In the genomic region with DNA sequence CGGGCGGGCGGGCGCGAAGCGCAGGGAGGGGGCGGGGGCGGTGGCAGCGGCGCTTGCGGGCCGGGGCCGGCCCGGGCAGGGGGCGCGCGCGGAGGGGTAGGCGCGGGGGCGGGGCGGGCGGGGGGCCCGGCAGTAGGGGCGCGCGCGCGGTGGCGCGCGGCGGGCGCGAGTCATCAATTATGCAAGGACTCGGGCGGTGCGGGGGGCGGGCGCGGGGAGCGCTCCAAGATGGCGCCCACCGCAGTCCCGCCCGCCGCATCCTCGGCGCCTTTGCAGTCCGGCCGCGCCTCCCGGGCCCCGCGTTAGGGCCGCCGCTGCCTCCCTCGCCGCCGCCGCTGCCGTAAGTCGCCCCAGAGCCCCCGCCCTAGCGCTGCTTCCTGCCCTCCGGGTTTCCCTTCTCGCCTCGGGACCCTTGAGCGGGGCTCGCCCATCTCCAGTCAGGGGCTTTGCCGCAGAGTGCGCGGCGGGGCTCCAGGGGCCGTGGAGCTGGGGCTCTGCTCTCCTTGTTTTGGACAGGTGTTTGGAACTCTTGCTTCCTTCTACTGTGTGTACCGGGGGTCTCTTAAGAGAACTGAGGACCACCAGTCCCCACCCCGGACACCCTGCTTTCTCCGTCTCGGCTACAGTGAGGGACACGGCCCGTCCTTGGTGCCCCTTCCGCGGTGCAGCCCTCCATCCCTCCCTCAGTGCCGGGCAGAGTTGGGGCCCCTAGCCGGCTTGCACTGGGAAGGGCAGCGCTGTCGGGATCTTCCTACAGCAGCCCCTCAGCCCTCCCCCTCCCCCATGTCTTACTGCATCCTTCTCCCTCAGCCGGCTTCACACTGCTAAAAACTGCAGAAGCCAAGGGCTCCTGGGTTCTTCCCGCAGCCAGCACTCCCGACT, we compare ENCODE assay signal across 1 cellular context.
TF ChIP-seq lines count a peak whose summit lies in the region.

A gene (plus strand): TSS at position 214 of the 882 bp plus-strand sequence. CDS start 71,585 bp downstream, outside the sequence.

TF ChIP-seq in HepG2, 621 proteins besides CTCF, POLR2A, EP300 and RAD21 (continued from another document and continues in another):
- TF ChIP-seq, protein P1, sequence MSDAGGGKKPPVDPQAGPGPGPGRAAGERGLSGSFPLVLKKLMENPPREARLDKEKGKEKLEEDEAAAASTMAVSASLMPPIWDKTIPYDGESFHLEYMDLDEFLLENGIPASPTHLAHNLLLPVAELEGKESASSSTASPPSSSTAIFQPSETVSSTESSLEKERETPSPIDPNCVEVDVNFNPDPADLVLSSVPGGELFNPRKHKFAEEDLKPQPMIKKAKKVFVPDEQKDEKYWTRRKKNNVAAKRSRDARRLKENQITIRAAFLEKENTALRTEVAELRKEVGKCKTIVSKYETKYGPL (CRISPR knock-in tag; IDR thresholded peaks at IDR 0.05): no peak
- TF ChIP-seq ATF7 (IDR thresholded peaks at IDR 0.05): no peak
- TF ChIP-seq ATF7 (CRISPR knock-in tag; IDR thresholded peaks at IDR 0.05): no peak
- peak; percentile 45 for TF ChIP-seq ZNF883 (CRISPR knock-in tag; IDR thresholded peaks at IDR 0.05; ENCODE audit: not compliant biosample characterization)
- no peak for TF ChIP-seq KLF16 (CRISPR knock-in tag; IDR thresholded peaks at IDR 0.05)
- no peak for TF ChIP-seq HDAC2 (CRISPR knock-in tag; IDR thresholded peaks at IDR 0.05)
- peak; percentile 16; the same call in 1 of the 2 replicates for TF ChIP-seq ZFY (CRISPR knock-in tag; IDR thresholded peaks at IDR 0.05)
- no peak for TF ChIP-seq BHLHE40 (IDR thresholded peaks at IDR 0.05; ENCODE audit: low read length)
- TF ChIP-seq, protein P2, sequence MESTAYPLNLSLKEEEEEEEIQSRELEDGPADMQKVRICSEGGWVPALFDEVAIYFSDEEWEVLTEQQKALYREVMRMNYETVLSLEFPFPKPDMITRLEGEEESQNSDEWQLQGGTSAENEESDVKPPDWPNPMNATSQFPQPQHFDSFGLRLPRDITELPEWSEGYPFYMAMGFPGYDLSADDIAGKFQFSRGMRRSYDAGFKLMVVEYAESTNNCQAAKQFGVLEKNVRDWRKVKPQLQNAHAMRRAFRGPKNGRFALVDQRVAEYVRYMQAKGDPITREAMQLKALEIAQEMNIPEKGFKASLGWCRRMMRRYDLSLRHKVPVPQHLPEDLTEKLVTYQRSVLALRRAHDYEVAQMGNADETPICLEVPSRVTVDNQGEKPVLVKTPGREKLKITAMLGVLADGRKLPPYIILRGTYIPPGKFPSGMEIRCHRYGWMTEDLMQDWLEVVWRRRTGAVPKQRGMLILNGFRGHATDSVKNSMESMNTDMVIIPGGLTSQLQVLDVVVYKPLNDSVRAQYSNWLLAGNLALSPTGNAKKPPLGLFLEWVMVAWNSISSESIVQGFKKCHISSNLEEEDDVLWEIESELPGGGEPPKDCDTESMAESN (CRISPR knock-in tag; conservative IDR thresholded peaks at IDR 0.05): peak; percentile 54; the same call in 1 of the 2 replicates
- TF ChIP-seq, protein P3, sequence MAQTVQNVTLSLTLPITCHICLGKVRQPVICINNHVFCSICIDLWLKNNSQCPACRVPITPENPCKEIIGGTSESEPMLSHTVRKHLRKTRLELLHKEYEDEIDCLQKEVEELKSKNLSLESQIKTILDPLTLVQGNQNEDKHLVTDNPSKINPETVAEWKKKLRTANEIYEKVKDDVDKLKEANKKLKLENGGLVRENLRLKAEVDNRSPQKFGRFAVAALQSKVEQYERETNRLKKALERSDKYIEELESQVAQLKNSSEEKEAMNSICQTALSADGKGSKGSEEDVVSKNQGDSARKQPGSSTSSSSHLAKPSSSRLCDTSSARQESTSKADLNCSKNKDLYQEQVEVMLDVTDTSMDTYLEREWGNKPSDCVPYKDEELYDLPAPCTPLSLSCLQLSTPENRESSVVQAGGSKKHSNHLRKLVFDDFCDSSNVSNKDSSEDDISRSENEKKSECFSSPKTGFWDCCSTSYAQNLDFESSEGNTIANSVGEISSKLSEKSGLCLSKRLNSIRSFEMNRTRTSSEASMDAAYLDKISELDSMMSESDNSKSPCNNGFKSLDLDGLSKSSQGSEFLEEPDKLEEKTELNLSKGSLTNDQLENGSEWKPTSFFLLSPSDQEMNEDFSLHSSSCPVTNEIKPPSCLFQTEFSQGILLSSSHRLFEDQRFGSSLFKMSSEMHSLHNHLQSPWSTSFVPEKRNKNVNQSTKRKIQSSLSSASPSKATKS (CRISPR knock-in tag; IDR thresholded peaks at IDR 0.05): no peak
- TF ChIP-seq, protein P4, sequence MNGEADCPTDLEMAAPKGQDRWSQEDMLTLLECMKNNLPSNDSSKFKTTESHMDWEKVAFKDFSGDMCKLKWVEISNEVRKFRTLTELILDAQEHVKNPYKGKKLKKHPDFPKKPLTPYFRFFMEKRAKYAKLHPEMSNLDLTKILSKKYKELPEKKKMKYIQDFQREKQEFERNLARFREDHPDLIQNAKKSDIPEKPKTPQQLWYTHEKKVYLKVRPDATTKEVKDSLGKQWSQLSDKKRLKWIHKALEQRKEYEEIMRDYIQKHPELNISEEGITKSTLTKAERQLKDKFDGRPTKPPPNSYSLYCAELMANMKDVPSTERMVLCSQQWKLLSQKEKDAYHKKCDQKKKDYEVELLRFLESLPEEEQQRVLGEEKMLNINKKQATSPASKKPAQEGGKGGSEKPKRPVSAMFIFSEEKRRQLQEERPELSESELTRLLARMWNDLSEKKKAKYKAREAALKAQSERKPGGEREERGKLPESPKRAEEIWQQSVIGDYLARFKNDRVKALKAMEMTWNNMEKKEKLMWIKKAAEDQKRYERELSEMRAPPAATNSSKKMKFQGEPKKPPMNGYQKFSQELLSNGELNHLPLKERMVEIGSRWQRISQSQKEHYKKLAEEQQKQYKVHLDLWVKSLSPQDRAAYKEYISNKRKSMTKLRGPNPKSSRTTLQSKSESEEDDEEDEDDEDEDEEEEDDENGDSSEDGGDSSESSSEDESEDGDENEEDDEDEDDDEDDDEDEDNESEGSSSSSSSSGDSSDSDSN (CRISPR knock-in tag; IDR thresholded peaks at IDR 0.05): peak; percentile 18; the same call in 1 of the 2 replicates
- no peak for TF ChIP-seq ZNF274 (CRISPR knock-in tag; IDR thresholded peaks at IDR 0.05)
- no peak for TF ChIP-seq GATAD2A (CRISPR knock-in tag; IDR thresholded peaks at IDR 0.05)
- TF ChIP-seq KDM5A (IDR thresholded peaks at IDR 0.05; ENCODE audit: borderline replicate concordance, low read length): no peak
- peak; percentile 28 for TF ChIP-seq SRSF1 (optimal IDR thresholded peaks at IDR 0.05; ENCODE audit: low read depth, low read length)
- TF ChIP-seq ZNF225 (CRISPR knock-in tag; IDR thresholded peaks at IDR 0.05): 0 out of 2 replicates have a peak, but pooled peaks have one; percentile 37
- TF ChIP-seq TCF12 (IDR thresholded peaks at IDR 0.05): no peak
- TF ChIP-seq TCF12 (CRISPR knock-in tag; IDR thresholded peaks at IDR 0.05): no peak
- no peak for TF ChIP-seq CBX1 (IDR thresholded peaks at IDR 0.05; ENCODE audit: low read depth)
- TF ChIP-seq, protein P5, sequence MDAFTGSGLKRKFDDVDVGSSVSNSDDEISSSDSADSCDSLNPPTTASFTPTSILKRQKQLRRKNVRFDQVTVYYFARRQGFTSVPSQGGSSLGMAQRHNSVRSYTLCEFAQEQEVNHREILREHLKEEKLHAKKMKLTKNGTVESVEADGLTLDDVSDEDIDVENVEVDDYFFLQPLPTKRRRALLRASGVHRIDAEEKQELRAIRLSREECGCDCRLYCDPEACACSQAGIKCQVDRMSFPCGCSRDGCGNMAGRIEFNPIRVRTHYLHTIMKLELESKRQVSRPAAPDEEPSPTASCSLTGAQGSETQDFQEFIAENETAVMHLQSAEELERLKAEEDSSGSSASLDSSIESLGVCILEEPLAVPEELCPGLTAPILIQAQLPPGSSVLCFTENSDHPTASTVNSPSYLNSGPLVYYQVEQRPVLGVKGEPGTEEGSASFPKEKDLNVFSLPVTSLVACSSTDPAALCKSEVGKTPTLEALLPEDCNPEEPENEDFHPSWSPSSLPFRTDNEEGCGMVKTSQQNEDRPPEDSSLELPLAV (CRISPR knock-in tag; conservative IDR thresholded peaks at IDR 0.05; ENCODE audit: low read depth): no peak
- peak; percentile 84; the same call in 1 of the 2 replicates for TF ChIP-seq PCBP1 (IDR thresholded peaks at IDR 0.05; ENCODE audit: borderline replicate concordance, low read depth, low read length)
- TF ChIP-seq ESRRA (CRISPR knock-in tag; IDR thresholded peaks at IDR 0.05; ENCODE audit: low read depth): no peak
- 0 out of 2 replicates have a peak, but pooled peaks have one; percentile 54 for TF ChIP-seq ZNF891 (CRISPR knock-in tag; IDR thresholded peaks at IDR 0.05)
- TF ChIP-seq, protein P6, sequence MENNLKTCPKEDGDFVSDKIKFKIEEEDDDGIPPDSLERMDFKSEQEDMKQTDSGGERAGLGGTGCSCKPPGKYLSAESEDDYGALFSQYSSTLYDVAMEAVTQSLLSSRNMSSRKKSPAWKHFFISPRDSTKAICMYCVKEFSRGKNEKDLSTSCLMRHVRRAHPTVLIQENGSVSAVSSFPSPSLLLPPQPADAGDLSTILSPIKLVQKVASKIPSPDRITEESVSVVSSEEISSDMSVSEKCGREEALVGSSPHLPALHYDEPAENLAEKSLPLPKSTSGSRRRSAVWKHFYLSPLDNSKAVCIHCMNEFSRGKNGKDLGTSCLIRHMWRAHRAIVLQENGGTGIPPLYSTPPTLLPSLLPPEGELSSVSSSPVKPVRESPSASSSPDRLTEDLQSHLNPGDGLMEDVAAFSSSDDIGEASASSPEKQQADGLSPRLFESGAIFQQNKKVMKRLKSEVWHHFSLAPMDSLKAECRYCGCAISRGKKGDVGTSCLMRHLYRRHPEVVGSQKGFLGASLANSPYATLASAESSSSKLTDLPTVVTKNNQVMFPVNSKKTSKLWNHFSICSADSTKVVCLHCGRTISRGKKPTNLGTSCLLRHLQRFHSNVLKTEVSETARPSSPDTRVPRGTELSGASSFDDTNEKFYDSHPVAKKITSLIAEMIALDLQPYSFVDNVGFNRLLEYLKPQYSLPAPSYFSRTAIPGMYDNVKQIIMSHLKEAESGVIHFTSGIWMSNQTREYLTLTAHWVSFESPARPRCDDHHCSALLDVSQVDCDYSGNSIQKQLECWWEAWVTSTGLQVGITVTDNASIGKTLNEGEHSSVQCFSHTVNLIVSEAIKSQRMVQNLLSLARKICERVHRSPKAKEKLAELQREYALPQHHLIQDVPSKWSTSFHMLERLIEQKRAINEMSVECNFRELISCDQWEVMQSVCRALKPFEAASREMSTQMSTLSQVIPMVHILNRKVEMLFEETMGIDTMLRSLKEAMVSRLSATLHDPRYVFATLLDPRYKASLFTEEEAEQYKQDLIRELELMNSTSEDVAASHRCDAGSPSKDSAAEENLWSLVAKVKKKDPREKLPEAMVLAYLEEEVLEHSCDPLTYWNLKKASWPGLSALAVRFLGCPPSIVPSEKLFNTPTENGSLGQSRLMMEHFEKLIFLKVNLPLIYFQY (CRISPR knock-in tag; IDR thresholded peaks at IDR 0.05; ENCODE audit: borderline replicate concordance): no peak
- no peak for TF ChIP-seq RFX3 (CRISPR knock-in tag; IDR thresholded peaks at IDR 0.05)
- TF ChIP-seq, protein P7, sequence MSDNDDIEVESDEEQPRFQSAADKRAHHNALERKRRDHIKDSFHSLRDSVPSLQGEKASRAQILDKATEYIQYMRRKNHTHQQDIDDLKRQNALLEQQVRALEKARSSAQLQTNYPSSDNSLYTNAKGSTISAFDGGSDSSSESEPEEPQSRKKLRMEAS (IDR thresholded peaks at IDR 0.05): no peak
- TF ChIP-seq ARNT2 (CRISPR knock-in tag; IDR thresholded peaks at IDR 0.05; ENCODE audit: low read depth): 0 out of 2 replicates have a peak, but pooled peaks have one; percentile 41
- TF ChIP-seq, protein P8, sequence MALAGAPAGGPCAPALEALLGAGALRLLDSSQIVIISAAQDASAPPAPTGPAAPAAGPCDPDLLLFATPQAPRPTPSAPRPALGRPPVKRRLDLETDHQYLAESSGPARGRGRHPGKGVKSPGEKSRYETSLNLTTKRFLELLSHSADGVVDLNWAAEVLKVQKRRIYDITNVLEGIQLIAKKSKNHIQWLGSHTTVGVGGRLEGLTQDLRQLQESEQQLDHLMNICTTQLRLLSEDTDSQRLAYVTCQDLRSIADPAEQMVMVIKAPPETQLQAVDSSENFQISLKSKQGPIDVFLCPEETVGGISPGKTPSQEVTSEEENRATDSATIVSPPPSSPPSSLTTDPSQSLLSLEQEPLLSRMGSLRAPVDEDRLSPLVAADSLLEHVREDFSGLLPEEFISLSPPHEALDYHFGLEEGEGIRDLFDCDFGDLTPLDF (CRISPR knock-in tag; IDR thresholded peaks at IDR 0.05): no peak
- TF ChIP-seq, protein P9, sequence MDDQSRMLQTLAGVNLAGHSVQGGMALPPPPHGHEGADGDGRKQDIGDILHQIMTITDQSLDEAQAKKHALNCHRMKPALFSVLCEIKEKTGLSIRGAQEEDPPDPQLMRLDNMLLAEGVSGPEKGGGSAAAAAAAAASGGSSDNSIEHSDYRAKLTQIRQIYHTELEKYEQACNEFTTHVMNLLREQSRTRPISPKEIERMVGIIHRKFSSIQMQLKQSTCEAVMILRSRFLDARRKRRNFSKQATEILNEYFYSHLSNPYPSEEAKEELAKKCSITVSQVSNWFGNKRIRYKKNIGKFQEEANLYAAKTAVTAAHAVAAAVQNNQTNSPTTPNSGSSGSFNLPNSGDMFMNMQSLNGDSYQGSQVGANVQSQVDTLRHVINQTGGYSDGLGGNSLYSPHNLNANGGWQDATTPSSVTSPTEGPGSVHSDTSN (CRISPR knock-in tag; IDR thresholded peaks at IDR 0.05; ENCODE audit: borderline replicate concordance): no peak
- TF ChIP-seq, protein P10, sequence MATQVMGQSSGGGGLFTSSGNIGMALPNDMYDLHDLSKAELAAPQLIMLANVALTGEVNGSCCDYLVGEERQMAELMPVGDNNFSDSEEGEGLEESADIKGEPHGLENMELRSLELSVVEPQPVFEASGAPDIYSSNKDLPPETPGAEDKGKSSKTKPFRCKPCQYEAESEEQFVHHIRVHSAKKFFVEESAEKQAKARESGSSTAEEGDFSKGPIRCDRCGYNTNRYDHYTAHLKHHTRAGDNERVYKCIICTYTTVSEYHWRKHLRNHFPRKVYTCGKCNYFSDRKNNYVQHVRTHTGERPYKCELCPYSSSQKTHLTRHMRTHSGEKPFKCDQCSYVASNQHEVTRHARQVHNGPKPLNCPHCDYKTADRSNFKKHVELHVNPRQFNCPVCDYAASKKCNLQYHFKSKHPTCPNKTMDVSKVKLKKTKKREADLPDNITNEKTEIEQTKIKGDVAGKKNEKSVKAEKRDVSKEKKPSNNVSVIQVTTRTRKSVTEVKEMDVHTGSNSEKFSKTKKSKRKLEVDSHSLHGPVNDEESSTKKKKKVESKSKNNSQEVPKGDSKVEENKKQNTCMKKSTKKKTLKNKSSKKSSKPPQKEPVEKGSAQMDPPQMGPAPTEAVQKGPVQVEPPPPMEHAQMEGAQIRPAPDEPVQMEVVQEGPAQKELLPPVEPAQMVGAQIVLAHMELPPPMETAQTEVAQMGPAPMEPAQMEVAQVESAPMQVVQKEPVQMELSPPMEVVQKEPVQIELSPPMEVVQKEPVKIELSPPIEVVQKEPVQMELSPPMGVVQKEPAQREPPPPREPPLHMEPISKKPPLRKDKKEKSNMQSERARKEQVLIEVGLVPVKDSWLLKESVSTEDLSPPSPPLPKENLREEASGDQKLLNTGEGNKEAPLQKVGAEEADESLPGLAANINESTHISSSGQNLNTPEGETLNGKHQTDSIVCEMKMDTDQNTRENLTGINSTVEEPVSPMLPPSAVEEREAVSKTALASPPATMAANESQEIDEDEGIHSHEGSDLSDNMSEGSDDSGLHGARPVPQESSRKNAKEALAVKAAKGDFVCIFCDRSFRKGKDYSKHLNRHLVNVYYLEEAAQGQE (IDR thresholded peaks at IDR 0.05; ENCODE audit: borderline replicate concordance in 1 of 2, low read depth in 1 of 2, low read length in 2 of 2): peak in 1 of 2 experiments; percentile 5; a peak in 2 of 4 replicates
- peak; percentile 91 for TF ChIP-seq YY1 (IDR thresholded peaks at IDR 0.05; ENCODE audit: insufficient read depth, insufficient replicate concordance, low read depth, low read length)
- TF ChIP-seq ZNF878 (CRISPR knock-in tag; IDR thresholded peaks at IDR 0.05): no peak
- no peak for TF ChIP-seq ZNF292 (CRISPR knock-in tag; IDR thresholded peaks at IDR 0.05; ENCODE audit: borderline replicate concordance, low read depth)
- no peak for TF ChIP-seq ETV6 (CRISPR knock-in tag; conservative IDR thresholded peaks at IDR 0.05)
- no peak for TF ChIP-seq MED8 (CRISPR knock-in tag; IDR thresholded peaks at IDR 0.05; ENCODE audit: insufficient replicate concordance)
- TF ChIP-seq HOXD1 (CRISPR knock-in tag; IDR thresholded peaks at IDR 0.05): no peak
